ENCODE assay signal across 12 cellular contexts in the genomic region with DNA sequence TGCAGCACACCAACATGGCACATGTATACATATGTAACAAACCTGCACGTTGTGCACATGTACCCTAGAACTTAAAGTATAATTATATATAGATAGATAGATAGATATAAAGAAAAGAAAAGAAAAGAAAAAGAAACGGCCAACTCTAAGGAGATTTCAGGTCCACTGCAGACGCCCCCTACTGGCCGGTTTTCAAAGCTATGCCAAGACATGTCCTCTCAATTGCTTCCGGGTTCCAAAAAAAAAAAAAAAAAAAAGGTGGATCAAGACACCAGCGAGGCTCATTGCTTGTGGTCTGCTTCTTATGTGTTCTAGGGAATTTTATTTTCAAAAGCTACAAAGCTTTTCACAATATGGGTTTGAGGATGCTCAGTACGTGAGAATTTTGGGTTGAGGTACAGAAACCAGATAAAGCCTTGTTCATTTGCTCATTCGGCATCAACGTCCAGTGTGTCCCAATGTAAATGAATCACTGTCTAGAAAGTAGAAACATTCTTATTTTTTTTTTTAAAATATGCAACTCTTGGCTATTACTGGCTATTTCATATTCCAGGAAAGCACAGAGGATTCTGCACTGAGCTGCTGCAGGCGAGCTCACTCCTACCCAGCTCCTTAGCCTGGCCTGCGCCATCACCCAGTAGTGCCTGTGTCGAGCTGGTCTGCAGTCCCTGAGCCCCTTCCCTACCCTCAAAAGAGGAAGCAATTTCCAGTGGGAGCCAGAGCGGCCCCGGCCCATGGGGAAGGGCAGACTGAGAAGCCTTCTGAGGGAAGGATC.
DNase-seq lines count a peak whose midpoint lies in the region; ATAC-seq and TF ChIP-seq lines count a peak whose summit lies in the region.
"Had no signal": no experiment of that assay in that cellular context is flagged by ENCODE, and none has a peak within 500 bp of the region (broad histone marks: within the 10 kb centered on the region; RNA-seq: fewer than 3 reads in every experiment).

No MANE protein-coding gene starts in this region.

- no peak for ATAC-seq in HG02610 (IDR thresholded peaks at IDR 0.05; ENCODE audit: unreplicated experiment)
- ATAC-seq in HG03565 (IDR thresholded peaks at IDR 0.05; ENCODE audit: unreplicated experiment) = no peak
- ATAC-seq: sciatic nerve had no signal

- H3K4me3 ChIP-seq in AG09309 (ENCODE audit: control insufficient read depth, low read depth, low read length) (no peak overlapping the region), GM23248 (no peak overlapping the region), foreskin fibroblast (ENCODE audit: low read depth in 1 of 2, low read length in 2 of 2) (no peak overlapping the region)
- H3K4me3 ChIP-seq: MG63 had no signal

- H3K4me1 ChIP-seq in GM23248 (ENCODE audit: insufficient read depth) = no peaks in the 10 kb centered on the region

- no peaks in the 10 kb centered on the region for H3K36me3 ChIP-seq in GM23248 (ENCODE audit: low read depth)
- H3K36me3 ChIP-seq: MG63 had no signal

- no peaks in the 10 kb centered on the region for H4K20me1 ChIP-seq in GM23248 (ENCODE audit: insufficient read depth)

- H3K79me2 ChIP-seq in GM23248 (ENCODE audit: insufficient read depth) = no peaks in the 10 kb centered on the region

- WGBS in GM23248 (ENCODE audit: low coverage in 1 of 2, low lambda C conversion rate in 2 of 2, missing lambda C conversion rate in 2 of 2), 2 experiments = 79 to 81% methylated on average over 14 of the region's 14 CpGs

- H3K9me3 ChIP-seq in GM23248 (ENCODE audit: low read depth) = no peaks in the 10 kb centered on the region
- H3K9me3 ChIP-seq: MG63 had no signal

- no peak overlapping the region for H3K4me2 ChIP-seq in GM23248 (ENCODE audit: unreplicated experiment)

- TF ChIP-seq CTCF in AG09309 (IDR thresholded peaks at IDR 0.05; ENCODE audit: control insufficient read depth, insufficient read depth, low read depth, low read length, missing control alignments) (peak; percentile 53), foreskin fibroblast (IDR thresholded peaks at IDR 0.05; ENCODE audit: low read depth, low read length) (peak; percentile 29)

- DNase-seq in AG09309 (ENCODE audit: low read depth) = peak; percentile 55
- DNase-seq in GM23248 = peak; percentile 34
- peak; percentile 39 for DNase-seq in RPMI8226
- DNase-seq in foreskin fibroblast = no peak
- no peak for DNase-seq in stimulated activated naive CD4-positive, alpha-beta T cell (lab: John Stamatoyannopoulos, UW)
- no peak for DNase-seq in NCI-H345 (lab: John Stamatoyannopoulos, UW)
- DNase-seq: amygdala, kidney glomerular epithelial cell, MG63 had no signal

- no peaks in the 10 kb centered on the region for H3K27me3 ChIP-seq in GM23248 (replicated peaks; ENCODE audit: insufficient read depth)
- H3K27me3 ChIP-seq: MG63 had no signal

- H2AFZ ChIP-seq in GM23248 = no peak overlapping the region

- no peaks in the 10 kb centered on the region for H3K9me2 ChIP-seq in GM23248 (ENCODE audit: insufficient read depth)

- H3K27ac ChIP-seq in GM23248 = no peak overlapping the region

- H3F3A ChIP-seq in GM23248 (ENCODE audit: insufficient read depth) = no peaks in the 10 kb centered on the region

- in situ Hi-C loops in GM23248 (cut with MboI) = no loop called here

- H3K9ac ChIP-seq in GM23248 = no peak overlapping the region

Comparison
In these comparisons a context has a peak if more than half of its experiments do, and no peak if none do; other contexts are left out.
1. DNase-seq: peak in AG09309 (single experiment), GM23248 (single experiment) and RPMI8226 (single experiment); none in foreskin fibroblast (0 of 2), stimulated activated naive CD4-positive, alpha-beta T cell (0 of 6) and NCI-H345 (single experiment).